In genomic region chr20:53925651-53926401, GRCh38 we compare ENCODE assay signal across 11 cellular contexts.
DNase-seq lines count a peak whose midpoint lies in the region; ATAC-seq and TF ChIP-seq lines count a peak whose summit lies in the region.
"Had no signal": no experiment of that assay in that cellular context is flagged by ENCODE, and none has a peak within 500 bp of the region (broad histone marks: within the 10 kb centered on the region; RNA-seq: fewer than 3 reads in every experiment).

No MANE protein-coding gene starts in this region.

- peak overlapping the region; percentile 44 to 50 for H3K27ac Mint-ChIP-seq in natural killer cell treated with Interleukin-12 subunit alpha and Interleukin-12 subunit beta and Interleukin-15 and Interleukin-18, amount 100 ng/mL, for 72 hours
- H3K27ac Mint-ChIP-seq in natural killer cell (no peak overlapping the region), memory B cell (peak overlapping the region; percentile 88)
- peak overlapping the region; percentile 42 for H3K27ac Mint-ChIP-seq in activated naive CD8-positive, alpha-beta T cell treated with anti-CD3 and anti-CD28 coated beads for 36 hours

- H3K4me3 Mint-ChIP-seq in natural killer cell treated with Interleukin-12 subunit alpha and Interleukin-12 subunit beta and Interleukin-15 and Interleukin-18, amount 100 ng/mL, for 72 hours, result peak overlapping the region; percentile 47
- H3K4me3 Mint-ChIP-seq in natural killer cell (no peak overlapping the region), memory B cell (peak overlapping the region; percentile 65)
- no peak overlapping the region for H3K4me3 Mint-ChIP-seq in activated naive CD8-positive, alpha-beta T cell treated with anti-CD3 and anti-CD28 coated beads for 36 hours

- ATAC-seq in natural killer cell treated with Interleukin-12 subunit alpha and Interleukin-12 subunit beta and Interleukin-15 and Interleukin-18, amount 100 ng/mL, for 72 hours, result no peak
- ATAC-seq in natural killer cell, result no peak
- ATAC-seq in memory B cell (ENCODE audit: low read depth), result peak; percentile 10
- ATAC-seq in HG03520 (IDR thresholded peaks at IDR 0.05; ENCODE audit: unreplicated experiment), result no peak

- no peaks in the 10 kb centered on the region for H3K9me3 Mint-ChIP-seq in natural killer cell treated with Interleukin-12 subunit alpha and Interleukin-12 subunit beta and Interleukin-15 and Interleukin-18, amount 100 ng/mL, for 72 hours
- H3K9me3 Mint-ChIP-seq in natural killer cell (no peaks in the 10 kb centered on the region), memory B cell (no peaks in the 10 kb centered on the region)
- no peaks in the 10 kb centered on the region for H3K9me3 Mint-ChIP-seq in activated naive CD8-positive, alpha-beta T cell treated with anti-CD3 and anti-CD28 coated beads for 36 hours
- H3K9me3 Mint-ChIP-seq: T-helper 2 cell treated with Interferon-gamma antibody and Interleukin-4, amounts not matched to agents 5 μg/mL and 100 μg/mL, for 36 hours had no signal

- H3K36me3 Mint-ChIP-seq in natural killer cell treated with Interleukin-12 subunit alpha and Interleukin-12 subunit beta and Interleukin-15 and Interleukin-18, amount 100 ng/mL, for 72 hours, result no peaks in the 10 kb centered on the region
- no peaks in the 10 kb centered on the region for H3K36me3 Mint-ChIP-seq in natural killer cell
- no peaks in the 10 kb centered on the region for H3K36me3 Mint-ChIP-seq in activated naive CD8-positive, alpha-beta T cell treated with anti-CD3 and anti-CD28 coated beads for 36 hours
- H3K36me3 Mint-ChIP-seq in memory B cell, result no peaks in the 10 kb centered on the region

- peaks cover 23 to 28% of the 10 kb centered on the region in 2 donors for H3K4me1 Mint-ChIP-seq in natural killer cell treated with Interleukin-12 subunit alpha and Interleukin-12 subunit beta and Interleukin-15 and Interleukin-18, amount 100 ng/mL, for 72 hours (ENCODE audit: low read depth in 2 of 2)
- peaks cover 17 to 27% of the 10 kb centered on the region in 2 donors for H3K4me1 Mint-ChIP-seq in natural killer cell
- peaks cover 35% of the 10 kb centered on the region for H3K4me1 Mint-ChIP-seq in activated naive CD8-positive, alpha-beta T cell treated with anti-CD3 and anti-CD28 coated beads for 36 hours
- H3K4me1 Mint-ChIP-seq in memory B cell, result peaks cover 63% of the 10 kb centered on the region

- no peak for DNase-seq in natural killer cell treated with Interleukin-12 subunit alpha and Interleukin-12 subunit beta and Interleukin-15 and Interleukin-18, amount 100 ng/mL, for 72 hours (ENCODE audit: low spot score)
- DNase-seq in natural killer cell (no peak), memory B cell (ENCODE audit: low spot score in 2 of 2) (no peak), GM10266 (ENCODE audit: extremely low spot score) (no peak), GM20000 (ENCODE audit: low spot score) (no peak)
- no peak for DNase-seq in activated naive CD8-positive, alpha-beta T cell treated with anti-CD3 and anti-CD28 coated beads for 36 hours
- no peak for DNase-seq in stimulated activated naive CD4-positive, alpha-beta T cell (lab: John Stamatoyannopoulos, UW)
- DNase-seq: aorta, BE2C had no signal

- intact Hi-C loops in natural killer cell (cut with micrococcal nuclease), result no loop called here

- no peaks in the 10 kb centered on the region for H3K27me3 Mint-ChIP-seq in natural killer cell treated with Interleukin-12 subunit alpha and Interleukin-12 subunit beta and Interleukin-15 and Interleukin-18, amount 100 ng/mL, for 72 hours
- no peaks in the 10 kb centered on the region for H3K27me3 Mint-ChIP-seq in natural killer cell (ENCODE audit: low read depth in 2 of 2)
- no peaks in the 10 kb centered on the region for H3K27me3 Mint-ChIP-seq in activated naive CD8-positive, alpha-beta T cell treated with anti-CD3 and anti-CD28 coated beads for 36 hours
- H3K27me3 Mint-ChIP-seq in memory B cell, result no peaks in the 10 kb centered on the region

- TF ChIP-seq CTCF in natural killer cell (IDR thresholded peaks at IDR 0.05), result no peak
- TF ChIP-seq CTCF in GM10266 (IDR thresholded peaks at IDR 0.05; ENCODE audit: control insufficient read depth, insufficient read depth, low read depth, missing control alignments), result no peak
- no peak for TF ChIP-seq CTCF in GM20000 (IDR thresholded peaks at IDR 0.05; ENCODE audit: extremely low read depth, missing control alignments)

Comparison
In these comparisons a context has a peak if more than half of its experiments do, and no peak if none do; other contexts are left out.
1. H3K27ac Mint-ChIP-seq: peak in natural killer cell treated with Interleukin-12 subunit alpha and Interleukin-12 subunit beta and Interleukin-15 and Interleukin-18, amount 100 ng/mL, for 72 hours (2 of 2), activated naive CD8-positive, alpha-beta T cell treated with anti-CD3 and anti-CD28 coated beads for 36 hours (single experiment) and memory B cell (single experiment); none in natural killer cell (0 of 2).
2. H3K4me3 Mint-ChIP-seq: peak in natural killer cell treated with Interleukin-12 subunit alpha and Interleukin-12 subunit beta and Interleukin-15 and Interleukin-18, amount 100 ng/mL, for 72 hours (single experiment) and memory B cell (single experiment); none in natural killer cell (single experiment) and activated naive CD8-positive, alpha-beta T cell treated with anti-CD3 and anti-CD28 coated beads for 36 hours (single experiment).